15 cellular contexts compared by ENCODE assay signal in the genomic region with DNA sequence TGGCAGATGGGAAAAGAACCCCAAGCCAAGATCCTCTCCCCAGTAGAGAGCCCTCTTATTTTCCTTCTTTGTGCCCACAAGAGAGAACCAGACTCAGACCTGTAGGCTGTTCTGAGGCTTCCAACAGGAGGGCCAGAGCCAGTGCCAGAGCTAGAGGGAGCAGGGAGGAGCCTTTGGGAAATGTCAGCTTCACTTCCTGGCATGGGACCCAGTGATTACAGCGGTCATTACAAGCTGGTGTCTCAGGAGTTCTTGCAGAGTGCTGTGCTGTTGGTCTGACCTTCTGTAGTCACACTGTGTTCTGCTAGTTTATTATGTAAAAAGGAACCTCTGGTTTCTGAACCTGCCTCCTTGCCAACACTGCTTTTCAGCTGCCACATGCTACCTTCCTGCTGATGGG. TPM values are rescaled to one million over a fixed set of nuclear protein-coding genes. Genes with fewer than 3 reads are reported as not detected.
DNase-seq lines count a peak whose midpoint lies in the region; ATAC-seq, FAIRE-seq and TF ChIP-seq lines count a peak whose summit lies in the region.
"Had no signal": no experiment of that assay in that cellular context is flagged by ENCODE, and none has a peak within 500 bp of the region (broad histone marks: within the 10 kb centered on the region; RNA-seq: fewer than 3 reads in every experiment).

No MANE protein-coding gene starts in this region.

- no peaks in the 10 kb centered on the region for H3K36me3 ChIP-seq in body of pancreas (replicated peaks in 1 of 2; ENCODE audit: insufficient read depth in 1 of 2, low read depth in 2 of 2)
- peaks cover 8 to 16% (median 11%) of the 10 kb centered on the region in 3 donors for H3K36me3 ChIP-seq in skeletal muscle tissue (ENCODE audit: control insufficient read depth in 3 of 3, insufficient read depth in 3 of 3, low read length in 3 of 3)
- H3K36me3 ChIP-seq: cardiac muscle cell had no signal

- 57% methylated on average over 1 of the region's 1 CpG; no CpG with 5 or more reads in 1 of the 2 donors for WGBS in body of pancreas, 2 donors
- 13% methylated on average over 1 of the region's 1 CpG for WGBS in right cardiac atrium

- no peak for FAIRE-seq in D721Med (lab: Jason Lieb, UNC)
- FAIRE-seq: endothelial cell of umbilical vein, GM12891, H1 had no signal

- peak overlapping the region in 2 of 3 donors; percentile 22 to 47 for H3K9ac ChIP-seq in skeletal muscle tissue (ENCODE audit: low read depth in 1 of 3, low read length in 3 of 3)

- intact Hi-C loops in body of pancreas (cut with DNase I) (no loop called here), right cardiac atrium (cut with DNase I) (no loop called here)

- no peak for TF ChIP-seq POLR2A in body of pancreas (IDR thresholded peaks at IDR 0.05)

- TF ChIP-seq CTCF in body of pancreas (IDR thresholded peaks at IDR 0.05) (no peak), D721Med (IDR thresholded peaks at IDR 0.05; ENCODE audit: insufficient read depth, missing control alignments) (no peak)

- no peaks in the 10 kb centered on the region for H3K27me3 ChIP-seq in body of pancreas
- no peaks in the 10 kb centered on the region for H3K27me3 ChIP-seq in right cardiac atrium (ENCODE audit: control insufficient read depth, insufficient read depth)
- no peaks in the 10 kb centered on the region for H3K27me3 ChIP-seq in skeletal muscle tissue (ENCODE audit: control insufficient read depth in 3 of 3, insufficient read depth in 3 of 3, low read length in 3 of 3)
- H3K27me3 ChIP-seq: cardiac muscle cell had no signal

- H3K4me3 ChIP-seq in body of pancreas (no peak overlapping the region), right cardiac atrium (ENCODE audit: low read length) (no peak overlapping the region), skeletal muscle tissue (ENCODE audit: low read length in 3 of 3) (no peak overlapping the region)
- H3K4me3 ChIP-seq: cardiac muscle cell, PC-9 had no signal

- ATAC-seq in body of pancreas (peak; percentile 27), right cardiac atrium (peak; percentile 90 to 92), GM21529 (IDR thresholded peaks at IDR 0.05; ENCODE audit: unreplicated experiment) (no peak)

- DNase-seq in EH (ENCODE audit: low read depth) (peak; percentile 66), body of pancreas (peak in 3 of 4 donors; percentile 23 to 43 (median 23)), right cardiac atrium (peak; percentile 78 to 87 (median 84)), NOMO-1 (lab: John Stamatoyannopoulos, UW; ENCODE audit: unreplicated experiment in 2 of 2) (no peak), NCI-H1417 (lab: John Stamatoyannopoulos, UW) (no peak), D721Med (ENCODE audit: insufficient read length, low spot score) (no peak)
- DNase-seq: activated CD4-positive, alpha-beta T cell treated with anti-CD3 and anti-CD28 coated beads for 4 hours; PC-9 had no signal

- H3K27ac ChIP-seq in body of pancreas: no peak overlapping the region
- peak overlapping the region; percentile 95 for H3K27ac ChIP-seq in right cardiac atrium (ENCODE audit: low read length)
- no peak overlapping the region for H3K27ac ChIP-seq in skeletal muscle tissue (ENCODE audit: low read depth, low read length)
- H3K27ac ChIP-seq: cardiac muscle cell, HL-60, PC-9 had no signal

- H3K4me1 ChIP-seq in body of pancreas: no peaks in the 10 kb centered on the region
- H3K4me1 ChIP-seq in right cardiac atrium (ENCODE audit: control insufficient read depth, insufficient read depth, low read length): peaks cover 34% of the 10 kb centered on the region
- H3K4me1 ChIP-seq in skeletal muscle tissue (ENCODE audit: control insufficient read depth in 3 of 3, insufficient read depth in 3 of 3, low read length in 3 of 3): peaks cover 41 to 61% (median 54%) of the 10 kb centered on the region in 3 donors

- H3K9me3 ChIP-seq in body of pancreas: no peaks in the 10 kb centered on the region
- no peaks in the 10 kb centered on the region for H3K9me3 ChIP-seq in right cardiac atrium (ENCODE audit: control insufficient read depth, low read length)
- no peaks in the 10 kb centered on the region for H3K9me3 ChIP-seq in skeletal muscle tissue (ENCODE audit: control insufficient read depth in 3 of 3, low read length in 3 of 3)

RNA-seq across cellular contexts. Expression of gene STK35, which starts 38.9 kb away (rescaled TPM):
- 10 to 100 TPM in 1 of 2 donors, 1 to 10 TPM in 1; 8.6 to 22.7 TPM for total RNA-seq in body of pancreas
- total RNA-seq in right cardiac atrium: 10 to 100 TPM; 10.8 to 16.5 (median 12.7) TPM
- polyA plus RNA-seq in right cardiac atrium: 7.8 TPM
- 7.8 TPM for total RNA-seq in skeletal muscle tissue

Comparison
In these comparisons a context has a peak if more than half of its experiments do, and no peak if none do; other contexts are left out.
1. DNase-seq: peak in EH (single experiment), body of pancreas (3 of 4) and right cardiac atrium (3 of 3); none in NOMO-1 (0 of 2), NCI-H1417 (0 of 3) and D721Med (single experiment).